ENCODE assay signal across 8 cellular contexts in genomic region chr1:225778412-225778669, GRCh38. TPM values are rescaled to one million over a fixed set of nuclear protein-coding genes. Genes with fewer than 3 reads are reported as not detected.
DNase-seq lines count a peak whose midpoint lies in the region; ATAC-seq and TF ChIP-seq lines count a peak whose summit lies in the region.

No MANE protein-coding gene starts in this region.

- H3K4me1 Mint-ChIP-seq in CD14-positive monocyte, result peaks cover 26% of the 10 kb centered on the region

- no peak for TF ChIP-seq EP300 in SK-N-SH (IDR thresholded peaks at IDR 0.05; ENCODE audit: borderline replicate concordance in 1 of 2, low read depth in 1 of 2, low read length in 1 of 2)
- no peak for TF ChIP-seq EP300 in upper lobe of left lung (IDR thresholded peaks at IDR 0.05)

- peak overlapping the region; percentile 81 to 88 for H3K4me3 ChIP-seq in SK-N-SH (ENCODE audit: low read depth in 2 of 2, low read length in 1 of 2)
- H3K4me3 ChIP-seq in cardiac fibroblast (replicated peaks in 1 of 2; ENCODE audit: low read depth in 2 of 2, low read length in 2 of 2), result peak overlapping the region; percentile 84 to 94
- H3K4me3 ChIP-seq in lung, result peak overlapping the region; percentile 64
- H3K4me3 ChIP-seq in upper lobe of left lung, result peak overlapping the region; percentile 12 to 81 (median 66)

- no peak overlapping the region for H3K4me3 Mint-ChIP-seq in CD14-positive monocyte

- H3K27ac ChIP-seq in SK-N-SH (ENCODE audit: low read depth in 2 of 2, low read length in 1 of 2) (peak overlapping the region; percentile 95 to 96), lung (ENCODE audit: low read depth in 1 of 2, low read length in 1 of 2) (peak overlapping the region; percentile 88 to 92), upper lobe of left lung (peak overlapping the region; percentile 96 to 99 (median 96))

- no peak for TF ChIP-seq CTCF in SK-N-SH (IDR thresholded peaks at IDR 0.05)
- TF ChIP-seq CTCF in cardiac fibroblast (IDR thresholded peaks at IDR 0.05; ENCODE audit: low read depth, low read length), result no peak
- no peak for TF ChIP-seq CTCF in lung (IDR thresholded peaks at IDR 0.05; ENCODE audit: control extremely low read depth, extremely low read depth)
- TF ChIP-seq CTCF in upper lobe of left lung (IDR thresholded peaks at IDR 0.05), result no peak
- no peak for TF ChIP-seq CTCF in CD14-positive monocyte (IDR thresholded peaks at IDR 0.05)

- CTCF ChIA-PET in SK-N-SH (lab: Yijun Ruan, JAX), result interaction anchor here (0.7 to 18.9 kb wide), 25 partner anchors 9 to 321 kb away, joined by 3 to 473 read pairs (median 7); partner anchors contain the start of genes ENAH, EPHX1 and PYCR2

- intact Hi-C loops in CD14-positive monocyte (cut with micrococcal nuclease), result loop anchor here (5.0 to 10.0 kb wide), 2 partner anchors 196 to 199 kb away; no protein-coding TSS in a partner anchor

- POLR2A ChIA-PET in SK-N-SH (lab: Yijun Ruan, JAX), result interaction anchor here (0.9 to 1.9 kb wide), 7 partner anchors 9 to 284 kb away, joined by 3 to 14 read pairs (median 6); partner anchors contain the start of genes ENAH, H3-3A and SDE2

- H3K9me2 ChIP-seq in SK-N-SH, result no peaks in the 10 kb centered on the region

- DNase-seq in SK-N-SH (no peak), cardiac fibroblast (ENCODE audit: low read depth in 2 of 2) (no peak), lung (ENCODE audit: low spot score) (no peak), upper lobe of left lung (no peak), NCI-H748 (lab: John Stamatoyannopoulos, UW; ENCODE audit: unreplicated experiment) (no peak), CD14-positive monocyte (ENCODE audit: low spot score) (no peak)
- DNase-seq in stimulated activated CD4-positive, alpha-beta T cell treated with anti-CD3 and anti-CD28 coated beads, Interleukin-4, amount 100 ng/mL, for 24 hours, result no peak

- peaks cover 56% of the 10 kb centered on the region for H3K79me2 ChIP-seq in SK-N-SH (ENCODE audit: insufficient read depth)

- peaks cover 0 to 3% (median 0%) of the 10 kb centered on the region in 7 donors for H3K9me3 Mint-ChIP-seq in CD14-positive monocyte

- H3K36me3 Mint-ChIP-seq in CD14-positive monocyte, result peaks cover 7 to 9% of the 10 kb centered on the region in 2 donors

- TF ChIP-seq RAD21 in SK-N-SH (IDR thresholded peaks at IDR 0.05; ENCODE audit: low read length), result no peak

- peaks cover 42% of the 10 kb centered on the region for H4K20me1 ChIP-seq in SK-N-SH (ENCODE audit: insufficient read depth)

- H3K27me3 ChIP-seq in SK-N-SH (ENCODE audit: insufficient read depth), result no peaks in the 10 kb centered on the region
- H3K27me3 ChIP-seq in lung (ENCODE audit: control insufficient read depth, insufficient read depth), result no peaks in the 10 kb centered on the region
- H3K27me3 ChIP-seq in upper lobe of left lung, result no peaks in the 10 kb centered on the region

- 0% methylated on average over 1 of the region's 1 CpG for WGBS in SK-N-SH (ENCODE audit: low lambda C conversion rate)
- WGBS in lung, 2 donors, result 0% methylated on average over 1 of the region's 1 CpG
- WGBS in upper lobe of left lung, 2 donors, result 0% methylated on average over 1 of the region's 1 CpG

- peaks cover 28% of the 10 kb centered on the region for H3F3A ChIP-seq in SK-N-SH (replicated peaks; ENCODE audit: insufficient read depth)

- H3K36me3 ChIP-seq in SK-N-SH (replicated peaks in 1 of 2; ENCODE audit: control insufficient read depth in 1 of 2, insufficient read depth in 2 of 2, low read length in 1 of 2), result peaks cover 4 to 21% of the 10 kb centered on the region in 2 experiments
- no peaks in the 10 kb centered on the region for H3K36me3 ChIP-seq in lung (ENCODE audit: control insufficient read depth in 2 of 2, insufficient read depth in 2 of 2, low read length in 2 of 2)
- no peaks in the 10 kb centered on the region for H3K36me3 ChIP-seq in upper lobe of left lung

- H3K4me2 ChIP-seq in SK-N-SH, result peak overlapping the region; percentile 82

- ATAC-seq in SK-N-SH treated with all-trans-retinoic acid at 6 μM for 48 hours (no peak), lung (ENCODE audit: insufficient read depth, low FRiP score) (no peak), upper lobe of left lung (ENCODE audit: low FRiP score in 2 of 2) (no peak)

- H3K9me3 ChIP-seq in SK-N-SH (no peaks in the 10 kb centered on the region), lung (ENCODE audit: control insufficient read depth in 2 of 2, insufficient read depth in 1 of 2, low read length in 1 of 2) (no peaks in the 10 kb centered on the region), upper lobe of left lung (no peaks in the 10 kb centered on the region)

- no peak overlapping the region for H3K27ac Mint-ChIP-seq in CD14-positive monocyte

- H3K4me1 ChIP-seq in SK-N-SH (ENCODE audit: control insufficient read depth in 1 of 2, insufficient read depth in 2 of 2, low read depth in 1 of 2, low read length in 1 of 2) (peaks cover 11 to 19% of the 10 kb centered on the region in 2 experiments; a peak in 3 of 4 replicates), lung (ENCODE audit: control insufficient read depth in 2 of 2, insufficient read depth in 2 of 2, low read length in 2 of 2) (peaks cover 2 to 21% of the 10 kb centered on the region in 2 donors), upper lobe of left lung (peaks cover 34 to 57% (median 49%) of the 10 kb centered on the region in 4 donors)

- peaks cover 0 to 1% (median 0%) of the 10 kb centered on the region in 3 donors for H3K27me3 Mint-ChIP-seq in CD14-positive monocyte (ENCODE audit: low read depth in 3 of 3)

- peak overlapping the region; percentile 98 for H3K9ac ChIP-seq in SK-N-SH

- TF ChIP-seq POLR2A in upper lobe of left lung (IDR thresholded peaks at IDR 0.05), result no peak

- H2AFZ ChIP-seq in SK-N-SH (ENCODE audit: low read depth), result peak overlapping the region; percentile 57; the same call in 1 of the 2 replicates

TF ChIP-seq in SK-N-SH, 30 proteins besides CTCF, POLR2A, EP300 and RAD21 (continues in another document):
- TF ChIP-seq CHD2 (IDR thresholded peaks at IDR 0.05; ENCODE audit: low read length, partially characterized antibody) (no peak), ELF1 (IDR thresholded peaks at IDR 0.05) (no peak), NFIC (IDR thresholded peaks at IDR 0.05; ENCODE audit: borderline replicate concordance) (no peak), RXRA (IDR thresholded peaks at IDR 0.05; ENCODE audit: borderline replicate concordance, low read depth) (no peak), FOXM1 (IDR thresholded peaks at IDR 0.05; ENCODE audit: low read depth) (no peak), IRF3 (IDR thresholded peaks at IDR 0.05; ENCODE audit: low read depth, low read length) (no peak), GATA2 (CRISPR knock-in tag; IDR thresholded peaks at IDR 0.05) (no peak), RFX5 (IDR thresholded peaks at IDR 0.05; ENCODE audit: low read length) (no peak)

TF ChIP-seq in SK-N-SH treated with all-trans-retinoic acid at 6 μM for 48 hours, 23 proteins besides CTCF, POLR2A, EP300 and RAD21:
- TF ChIP-seq ZFP3 (CRISPR knock-in tag; IDR thresholded peaks at IDR 0.05), result no peak
- TF ChIP-seq RARB (CRISPR knock-in tag; IDR thresholded peaks at IDR 0.05), result no peak
TF ChIP-seq in SK-N-SH treated with all-trans-retinoic acid at 6 μM for 48 hours: peak in this region for 0.

RNA-seq across cellular contexts. Expression of gene SRP9, which starts 0.7 kb away (rescaled TPM):
- polyA plus RNA-seq in SK-N-SH (2012; rRNA removed), result 156 and 292 TPM in 2 replicates
- 324 and 359 TPM in 2 replicates for polyA plus RNA-seq in SK-N-SH (2012; cell fraction: cytosol; rRNA removed)
- 60.3 and 116 TPM in 2 replicates for polyA plus RNA-seq in SK-N-SH (2012; cell fraction: nucleus; rRNA removed)
- 100 to 1,000 TPM; 192 to 244 TPM for total RNA-seq in lung
- 100 to 1,000 TPM; 156 to 172 TPM for polyA plus RNA-seq in lung
- total RNA-seq in upper lobe of left lung, result 100 to 1,000 TPM in 4 of 6 donors, 10 to 100 TPM in 2; 34.5 to 157 (median 125) TPM
- polyA plus RNA-seq in CD14-positive monocyte, result 100 to 1,000 TPM; 281 to 329 TPM

RNA-seq across cellular contexts. Expression of gene EPHX1, which starts 31.6 kb away (rescaled TPM):
- polyA plus RNA-seq in SK-N-SH (2012; rRNA removed), result 22.6 and 45.7 TPM in 2 replicates
- 28.3 and 33.1 TPM in 2 replicates for polyA plus RNA-seq in SK-N-SH (2012; cell fraction: cytosol; rRNA removed)
- polyA plus RNA-seq in SK-N-SH (2012; cell fraction: nucleus; rRNA removed), result 36.0 and 37.1 TPM in 2 replicates
- 100 to 1,000 TPM; 114 to 115 TPM for total RNA-seq in lung
- 10 to 100 TPM; 31.7 to 83.1 TPM for polyA plus RNA-seq in lung
- total RNA-seq in upper lobe of left lung, result 100 to 1,000 TPM in 5 of 6 donors, 10 to 100 TPM in 1; 82.8 to 205 (median 141) TPM
- polyA plus RNA-seq in CD14-positive monocyte, result 1 to 10 TPM; 4.6 to 7.4 TPM
